Comparison of ENCODE assay signal across 19 cellular contexts in the genomic region with DNA sequence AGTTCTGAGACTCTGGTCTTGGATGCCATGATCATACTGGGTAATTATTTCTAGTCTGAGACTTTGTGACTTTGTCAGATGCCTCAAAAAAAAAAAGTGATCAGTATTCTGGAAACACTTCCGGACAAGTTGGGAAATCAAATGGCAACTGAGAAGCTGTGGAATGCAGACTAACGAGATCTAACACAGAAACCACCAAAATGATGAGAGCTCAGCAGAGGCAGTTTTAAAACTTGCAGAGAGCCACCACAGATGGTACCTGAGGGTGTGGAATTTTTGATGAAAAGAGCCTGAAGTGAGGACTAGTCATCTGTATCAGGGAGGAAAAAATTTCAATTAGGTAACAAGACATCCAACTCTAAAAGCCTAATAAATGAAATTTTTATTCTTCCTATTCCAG. TPM values are rescaled to one million over a fixed set of nuclear protein-coding genes. Genes with fewer than 3 reads are reported as not detected.
"Had no signal": no experiment of that assay in that cellular context is flagged by ENCODE, and none has a peak within 500 bp of the region (broad histone marks: within the 10 kb centered on the region; RNA-seq: fewer than 3 reads in every experiment).

No MANE protein-coding gene starts in this region.

- FAIRE-seq: urothelium cell line had no signal

- H3K4me3 ChIP-seq: ascending aorta, colonic mucosa, gastrocnemius medialis, hepatocyte, lower lobe of right lung, suprapubic skin had no signal

- ATAC-seq: activated naive CD8-positive, alpha-beta T cell treated with anti-CD3 and anti-CD28 coated beads, Interleukin-2, amount 50 U/mL, for 24 hours; gastrocnemius medialis; lower lobe of right lung; naive thymus-derived CD4-positive, alpha-beta T cell; sciatic nerve had no signal

- H3K27ac ChIP-seq: ascending aorta, colonic mucosa, hepatocyte, lower lobe of right lung, suprapubic skin had no signal

- H3K36me3 ChIP-seq: colonic mucosa had no signal

- H3K4me1 ChIP-seq: ascending aorta, colonic mucosa, lower lobe of right lung had no signal

- H3K9me3 ChIP-seq: ascending aorta, colonic mucosa, gastrocnemius medialis, lower lobe of right lung, suprapubic skin had no signal

- H3K27me3 ChIP-seq: ascending aorta, colonic mucosa, gastrocnemius medialis, hepatocyte, suprapubic skin had no signal

- DNase-seq: activated CD4-positive, alpha-beta memory T cell treated with anti-CD3 and anti-CD28 coated beads, Interleukin-2, amount 10 ng/mL, durations not matched to agents 7 days and 5 days; activated CD4-positive, alpha-beta T cell treated with anti-CD3 and anti-CD28 coated beads for 1 hour; activated CD8-positive, alpha-beta memory T cell treated with anti-CD3 and anti-CD28 coated beads, Interleukin-2, amount 50 U/mL, for 48 hours; activated naive CD4-positive, alpha-beta T cell treated with Interleukin-2 at 50 U/mL for 16 hours; activated naive CD8-positive, alpha-beta T cell treated with anti-CD3 and anti-CD28 coated beads, Interleukin-2, amount 50 U/mL, for 24 hours; caudate nucleus; colonic mucosa; gastrocnemius medialis; kidney glomerular epithelial cell; lower lobe of right lung; naive thymus-derived CD4-positive, alpha-beta T cell; stimulated activated CD4-positive, alpha-beta T cell treated with anti-CD3 and anti-CD28 coated beads, Interleukin-12 subunit alpha, Interleukin-12 subunit beta, amount 100 ng/mL, for 4 hours; stimulated activated naive CD4-positive, alpha-beta T cell treated with Interleukin-2 at 50 U/mL for 16 hours; SW 1271 had no signal

RNA-seq across cellular contexts. Expression of gene GPR75, which starts 5.5 kb away (rescaled TPM):
- polyA plus RNA-seq: hepatocyte had no signal
